In genomic region chr9:123867971-123868370, GRCh38 we compare ENCODE assay signal across 14 cellular contexts.
DNase-seq lines count a peak whose midpoint lies in the region; ATAC-seq, FAIRE-seq and TF ChIP-seq lines count a peak whose summit lies in the region.
"Had no signal": no experiment of that assay in that cellular context is flagged by ENCODE, and none has a peak within 500 bp of the region (broad histone marks: within the 10 kb centered on the region; RNA-seq: fewer than 3 reads in every experiment).

No MANE protein-coding gene starts in this region.

- BruUV-seq in K562 (replicated peaks; lab: Mats Ljungman, UMichigan): no TSS peak

- intact Hi-C loops in heart left ventricle (cut with DNase I): loop anchor here in 1 of 10 donors (10.0 kb wide), 1 partner anchor 123 kb away; no protein-coding TSS in a partner anchor
- intact Hi-C loops in K562 (cut with micrococcal nuclease): no loop called here
- intact Hi-C loops in right lobe of liver (cut with DNase I): no loop called here

- FAIRE-seq in K562 (lab: Jason Lieb, UNC): peak; percentile 35
- FAIRE-seq: endothelial cell of umbilical vein had no signal

- no peak for TF ChIP-seq CTCF in heart left ventricle (IDR thresholded peaks at IDR 0.05)
- TF ChIP-seq CTCF in right atrium auricular region (IDR thresholded peaks at IDR 0.05): no peak
- TF ChIP-seq CTCF in K562 (IDR thresholded peaks at IDR 0.05 in 2 of 3, conservative IDR thresholded peaks at IDR 0.05 in 1 of 3; ENCODE audit: insufficient read depth in 2 of 3, low read depth in 1 of 3, low read length in 3 of 3): no peak
- TF ChIP-seq CTCF in right lobe of liver (IDR thresholded peaks at IDR 0.05): no peak
- no peak for TF ChIP-seq CTCF in RWPE1 (conservative IDR thresholded peaks at IDR 0.05; ENCODE audit: low read depth)

- no peak for TF ChIP-seq POLR2A in heart left ventricle (IDR thresholded peaks at IDR 0.05)
- no peak for TF ChIP-seq POLR2A in K562 (conservative IDR thresholded peaks at IDR 0.05)
- TF ChIP-seq POLR2A in right lobe of liver (IDR thresholded peaks at IDR 0.05): no peak

- H3K36me3 ChIP-seq in heart left ventricle (no peaks in the 10 kb centered on the region), right atrium auricular region (no peaks in the 10 kb centered on the region), K562 (ENCODE audit: control insufficient read depth, insufficient read depth, low read length) (no peaks in the 10 kb centered on the region), right lobe of liver (no peaks in the 10 kb centered on the region)
- H3K36me3 ChIP-seq: vagina had no signal

- H3K4me1 ChIP-seq in heart left ventricle (peaks cover 0 to 63% (median 10%) of the 10 kb centered on the region in 12 donors), right atrium auricular region (peaks cover 0 to 21% of the 10 kb centered on the region in 2 donors), K562 (replicated peaks in 1 of 2; ENCODE audit: control insufficient read depth in 2 of 2, insufficient read depth in 2 of 2, low read length in 2 of 2) (no peaks in the 10 kb centered on the region; a peak in 1 of 5 replicates), right lobe of liver (peaks cover 0 to 24% (median 2%) of the 10 kb centered on the region in 4 donors)

- H3K79me2 ChIP-seq in K562 (ENCODE audit: control insufficient read depth, insufficient read depth, low read length): no peaks in the 10 kb centered on the region

- H2AFZ ChIP-seq in K562 (ENCODE audit: low read depth, low read length): no peak overlapping the region

- in situ Hi-C loops in K562 (cut with MboI): no loop called here

- 62 to 85% (median 66%) methylated on average over 3 of the region's 3 CpGs for WGBS in heart left ventricle, 4 donors
- 53% methylated on average over 3 of the region's 3 CpGs for WGBS in K562 (ENCODE audit: insufficient coverage, low coverage, missing lambda C conversion rate)
- WGBS in right lobe of liver (ENCODE audit: insufficient coverage, low coverage, low lambda C conversion rate, missing lambda C conversion rate): 7% methylated on average over 3 of the region's 3 CpGs

- H3K27me3 ChIP-seq in heart left ventricle (no peaks in the 10 kb centered on the region), right atrium auricular region (no peaks in the 10 kb centered on the region), K562 (ENCODE audit: control insufficient read depth in 2 of 2, insufficient read depth in 2 of 2, low read length in 2 of 2) (no peaks in the 10 kb centered on the region), right lobe of liver (no peaks in the 10 kb centered on the region)
- H3K27me3 ChIP-seq: vagina had no signal

- CTCF ChIA-PET in K562 (lab: Yijun Ruan, JAX; ENCODE audit: low intra/inter-chr PET ratio) (no interaction called here), RWPE1 (lab: Yijun Ruan, JAX) (no interaction called here)

- no peaks in the 10 kb centered on the region for H3K9me1 ChIP-seq in K562 (ENCODE audit: control insufficient read depth, insufficient read depth, low read length)

- H3K27ac ChIP-seq in heart left ventricle (peak overlapping the region in 7 of 12 donors; percentile 1 to 84 (median 18)), right atrium auricular region (peak overlapping the region in 1 of 2 donors; percentile 40), K562 (ENCODE audit: extremely low read depth, low read depth, low read length) (no peak overlapping the region), right lobe of liver (peak overlapping the region in 2 of 3 donors; percentile 4 to 15), temporal lobe (ENCODE audit: low read depth, low read length) (peak overlapping the region; percentile 62), RWPE1 (no peak overlapping the region)
- H3K27ac ChIP-seq: vagina had no signal

- H3K9me3 ChIP-seq in heart left ventricle (no peaks in the 10 kb centered on the region), right atrium auricular region (no peaks in the 10 kb centered on the region), K562 (replicated peaks; ENCODE audit: control insufficient read depth, insufficient read depth, low read depth, low read length) (no peaks in the 10 kb centered on the region), right lobe of liver (no peaks in the 10 kb centered on the region)
- H3K9me3 ChIP-seq: vagina had no signal

- H3K4me2 ChIP-seq in K562 (ENCODE audit: insufficient read depth, low read length): no peak overlapping the region

- peak in 1 of 4 donors; percentile 44 for ATAC-seq in heart left ventricle
- ATAC-seq in K562: peak; percentile 51; the same call in 2 of the 3 replicates
- peak; percentile 64 to 85 (median 72) for ATAC-seq in right lobe of liver
- no peak for ATAC-seq in GM18868 (IDR thresholded peaks at IDR 0.05; ENCODE audit: unreplicated experiment)

- POLR2A ChIA-PET in K562 (lab: Yijun Ruan, JAX): no interaction called here
- POLR2A ChIA-PET in RWPE1 (lab: Yijun Ruan, JAX; ENCODE audit: low non-redundant PET): no interaction called here

- H3K9ac ChIP-seq in K562 (ENCODE audit: insufficient read depth in 1 of 2, low read depth in 2 of 2, low read length in 2 of 2): no peak overlapping the region

- H3K4me3 ChIP-seq in heart left ventricle (peak overlapping the region in 4 of 12 donors; percentile 8 to 33 (median 26)), right atrium auricular region (no peak overlapping the region), K562 (no peak overlapping the region), right lobe of liver (no peak overlapping the region)
- H3K4me3 ChIP-seq: vagina had no signal

- no peak for TF ChIP-seq RAD21 in K562 (CRISPR knock-in tag; conservative IDR thresholded peaks at IDR 0.05 in 1 of 2, IDR thresholded peaks at IDR 0.05 in 1 of 2)

- DNase-seq in heart left ventricle (no peak), right atrium auricular region (ENCODE audit: low spot score) (no peak), K562 (ENCODE audit: extremely low read depth in 1 of 4, low spot score in 3 of 4) (no peak), right lobe of liver (no peak), COLO829 (ENCODE audit: low spot score) (no peak), RWPE1 (ENCODE audit: low spot score) (no peak)
- DNase-seq: activated CD4-positive, alpha-beta T cell treated with anti-CD3 and anti-CD28 coated beads, Interleukin-2, amount 10 ng/mL, durations not matched to agents 24 days and 14 days; AML-193; amniotic stem cell; NCI-H1436 treated with DMSO at 0.1 percent for 48 hours had no signal

- TF ChIP-seq EP300 in K562 (IDR thresholded peaks at IDR 0.05; ENCODE audit: low read length): no peak

- no peaks in the 10 kb centered on the region for H4K20me1 ChIP-seq in K562 (replicated peaks; ENCODE audit: control insufficient read depth, insufficient read depth, low read length)

TF ChIP-seq in K562, 482 proteins besides CTCF, POLR2A, EP300 and RAD21 (continues in another document):
- TF ChIP-seq RBM14 (IDR thresholded peaks at IDR 0.05; ENCODE audit: borderline replicate concordance, insufficient read depth, low read depth, low read length): no peak
- 0 out of 2 replicates have a peak, but pooled peaks have one; percentile 30 for TF ChIP-seq CEBPG (CRISPR knock-in tag; IDR thresholded peaks at IDR 0.05)
- TF ChIP-seq CEBPG (tag; conservative IDR thresholded peaks at IDR 0.05 in 1 of 2, IDR thresholded peaks at IDR 0.05 in 1 of 2): peak in 1 of 2 experiments; percentile 86; a peak in 2 of 4 replicates
- TF ChIP-seq PBX2 (CRISPR knock-in tag; IDR thresholded peaks at IDR 0.05; ENCODE audit: low read depth): no peak
- peak; percentile 58 for TF ChIP-seq PBX2 (tag; conservative IDR thresholded peaks at IDR 0.05; ENCODE audit: low read depth)
- TF ChIP-seq ZNF175 (CRISPR knock-in tag; IDR thresholded peaks at IDR 0.05; ENCODE audit: low read depth): peak; percentile 53; the same call in 1 of the 2 replicates
- no peak for TF ChIP-seq BMI1 (IDR thresholded peaks at IDR 0.05; ENCODE audit: low read length)
- peak; percentile 72 for TF ChIP-seq PKNOX1 (IDR thresholded peaks at IDR 0.05)
- peak; percentile 50; the same call in 1 of the 2 replicates for TF ChIP-seq ATF3 (IDR thresholded peaks at IDR 0.05)
- TF ChIP-seq ATF3 (CRISPR knock-in tag; conservative IDR thresholded peaks at IDR 0.05): no peak
- no peak for TF ChIP-seq ZNF174 (CRISPR knock-in tag; IDR thresholded peaks at IDR 0.05)
- no peak for TF ChIP-seq NCOR1 (IDR thresholded peaks at IDR 0.05)

Comparison
In these comparisons a context has a peak if more than half of its experiments do, and no peak if none do; other contexts are left out.
1. H3K27ac ChIP-seq: peak in heart left ventricle (7 of 12), right lobe of liver (2 of 3) and temporal lobe (single experiment); none in K562 (single experiment) and RWPE1 (single experiment).